Comparison of ENCODE assay signal across 1 cellular context in the genomic region with DNA sequence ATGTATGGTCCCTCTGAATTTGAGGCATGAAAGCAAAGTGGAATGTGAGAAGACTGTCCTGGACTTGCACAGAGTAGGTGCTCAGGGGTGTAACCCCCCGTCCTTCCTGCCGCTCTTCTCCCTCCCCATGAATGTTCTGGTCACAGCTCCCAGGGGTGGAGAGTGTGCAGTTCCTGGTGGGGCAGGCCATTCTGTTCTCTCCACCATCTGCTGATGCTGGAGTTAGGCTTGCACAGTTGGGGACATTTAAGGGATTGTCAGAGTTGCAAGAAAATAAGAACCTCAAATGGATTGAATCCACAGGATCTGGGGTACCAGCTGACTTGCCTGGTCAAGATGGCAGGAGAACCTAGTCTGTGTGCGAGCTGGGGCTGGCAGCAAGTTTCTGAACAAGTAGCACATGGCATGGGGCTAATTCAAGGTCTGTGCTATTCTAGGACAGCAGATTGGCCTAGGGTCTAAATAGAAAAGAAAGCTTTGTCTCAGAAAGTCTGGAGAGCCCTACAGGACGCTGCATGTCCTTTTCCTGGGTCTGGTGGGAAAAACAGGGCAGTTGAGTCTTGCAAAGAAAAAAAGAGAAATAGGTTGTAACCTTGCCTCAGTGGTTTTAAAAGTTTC.
TF ChIP-seq lines count a peak whose summit lies in the region.

No MANE protein-coding gene starts in this region.

TF ChIP-seq in IMR-90, 13 proteins besides CTCF, POLR2A, EP300 and RAD21 (continued from another document):
- no peak for TF ChIP-seq CHD1 (IDR thresholded peaks at IDR 0.05; ENCODE audit: low read depth, low read length)
- no peak for TF ChIP-seq RFX5 (IDR thresholded peaks at IDR 0.05; ENCODE audit: low read depth, low read length)
- TF ChIP-seq CEBPB (IDR thresholded peaks at IDR 0.05; ENCODE audit: low read depth, low read length): no peak
- TF ChIP-seq MAZ (IDR thresholded peaks at IDR 0.05; ENCODE audit: borderline replicate concordance, low read depth, low read length): no peak
- TF ChIP-seq MAFK (IDR thresholded peaks at IDR 0.05; ENCODE audit: low read depth, low read length): no peak
- TF ChIP-seq NFE2L2 (IDR thresholded peaks at IDR 0.05; ENCODE audit: low read depth, low read length): no peak
- TF ChIP-seq, protein P1, sequence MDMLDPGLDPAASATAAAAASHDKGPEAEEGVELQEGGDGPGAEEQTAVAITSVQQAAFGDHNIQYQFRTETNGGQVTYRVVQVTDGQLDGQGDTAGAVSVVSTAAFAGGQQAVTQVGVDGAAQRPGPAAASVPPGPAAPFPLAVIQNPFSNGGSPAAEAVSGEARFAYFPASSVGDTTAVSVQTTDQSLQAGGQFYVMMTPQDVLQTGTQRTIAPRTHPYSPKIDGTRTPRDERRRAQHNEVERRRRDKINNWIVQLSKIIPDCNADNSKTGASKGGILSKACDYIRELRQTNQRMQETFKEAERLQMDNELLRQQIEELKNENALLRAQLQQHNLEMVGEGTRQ (IDR thresholded peaks at IDR 0.05; ENCODE audit: low read depth, low read length): no peak
- TF ChIP-seq, protein P2, sequence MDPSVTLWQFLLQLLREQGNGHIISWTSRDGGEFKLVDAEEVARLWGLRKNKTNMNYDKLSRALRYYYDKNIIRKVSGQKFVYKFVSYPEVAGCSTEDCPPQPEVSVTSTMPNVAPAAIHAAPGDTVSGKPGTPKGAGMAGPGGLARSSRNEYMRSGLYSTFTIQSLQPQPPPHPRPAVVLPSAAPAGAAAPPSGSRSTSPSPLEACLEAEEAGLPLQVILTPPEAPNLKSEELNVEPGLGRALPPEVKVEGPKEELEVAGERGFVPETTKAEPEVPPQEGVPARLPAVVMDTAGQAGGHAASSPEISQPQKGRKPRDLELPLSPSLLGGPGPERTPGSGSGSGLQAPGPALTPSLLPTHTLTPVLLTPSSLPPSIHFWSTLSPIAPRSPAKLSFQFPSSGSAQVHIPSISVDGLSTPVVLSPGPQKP (IDR thresholded peaks at IDR 0.05; ENCODE audit: borderline replicate concordance, low read depth, low read length): no peak
- TF ChIP-seq BHLHE40 (IDR thresholded peaks at IDR 0.05; ENCODE audit: low read depth, low read length): no peak
- no peak for TF ChIP-seq SMC3 (IDR thresholded peaks at IDR 0.05; ENCODE audit: low read depth, low read length)
